Comparison of ENCODE assay signal across 9 cellular contexts in the genomic region with DNA sequence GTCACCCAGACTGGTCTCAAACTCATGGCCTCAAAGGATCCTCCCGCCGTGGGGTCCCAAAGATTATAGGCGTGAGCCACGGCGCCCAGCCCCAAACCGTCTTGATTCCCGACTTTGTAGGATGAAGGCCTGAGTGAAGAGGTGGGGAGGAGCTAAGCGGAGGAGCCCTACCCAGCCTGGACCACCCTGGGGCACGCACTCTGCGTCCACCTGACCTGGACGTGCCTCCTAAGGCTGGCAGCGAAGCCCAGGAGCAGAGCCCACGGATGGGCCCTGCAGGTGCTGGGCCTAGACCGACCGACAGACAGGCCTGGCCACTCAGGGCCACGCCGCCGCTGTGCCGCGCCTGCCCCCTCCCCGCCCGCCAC. TPM values are rescaled to one million over a fixed set of nuclear protein-coding genes. Genes with fewer than 3 reads are reported as not detected.
A peak's percentile ranks its signal among the peaks of the same experiment; 100 is the strongest.
DNase-seq lines count a peak whose midpoint lies in the region; ATAC-seq and TF ChIP-seq lines count a peak whose summit lies in the region.
"Not testable (repeated sequence)": the region's sequence is repeated elsewhere in the genome, so short reads cannot be mapped to it uniquely, and the experiment has no call there.
"Had no signal": no experiment of that assay in that cellular context is flagged by ENCODE, and none has a peak within 500 bp of the region (broad histone marks: within the 10 kb centered on the region; RNA-seq: fewer than 3 reads in every experiment).

No MANE protein-coding gene starts in this region.

- not testable (repeated sequence) for H3K9me3 Mint-ChIP-seq in activated CD4-positive, alpha-beta T cell treated with anti-CD3 and anti-CD28 coated beads for 36 hours (ENCODE audit: low read depth); nephron progenitor cell

- not testable (repeated sequence) for TF ChIP-seq POLR2A in NB4 (IDR thresholded peaks at IDR 0.05; ENCODE audit: extremely low read depth, insufficient read length); thyroid gland (IDR thresholded peaks at IDR 0.05)

- H3K4me1 ChIP-seq in left ventricle myocardium inferior, result peaks cover 71% of the 10 kb centered on the region
- H3K4me1 ChIP-seq in thyroid gland, result peaks cover 24 to 46% of the 10 kb centered on the region in 2 donors

- H3K27me3 Mint-ChIP-seq in activated CD4-positive, alpha-beta T cell treated with anti-CD3 and anti-CD28 coated beads for 36 hours; nephron progenitor cell (ENCODE audit: low read depth, poor library complexity): not testable (repeated sequence)

- peak; percentile 7 for ATAC-seq in HG02678 (IDR thresholded peaks at IDR 0.05; ENCODE audit: unreplicated experiment)
- ATAC-seq in activated CD4-positive, alpha-beta T cell treated with anti-CD3 and anti-CD28 coated beads for 36 hours, result not testable (repeated sequence)

- 22 to 28% methylated on average over 2 to 7 of the region's 22 CpGs for WGBS in thyroid gland, 2 donors

- not testable (repeated sequence) for TF ChIP-seq CTCF in NB4 (IDR thresholded peaks at IDR 0.05; ENCODE audit: low read depth, low read length); left ventricle myocardium inferior (IDR thresholded peaks at IDR 0.05; ENCODE audit: borderline replicate concordance); nephron progenitor cell (IDR thresholded peaks at IDR 0.05); thyroid gland (IDR thresholded peaks at IDR 0.05)

- POLR2A ChIA-PET in activated CD4-positive, alpha-beta T cell treated with anti-CD3 and anti-CD28 coated beads for 36 hours (lab: Charles Lee), result not testable (repeated sequence)

- H3K27me3 ChIP-seq in left ventricle myocardium inferior (ENCODE audit: low read depth); thyroid gland: not testable (repeated sequence)

- peaks cover 29% of the 10 kb centered on the region for H3K4me1 Mint-ChIP-seq in activated CD4-positive, alpha-beta T cell treated with anti-CD3 and anti-CD28 coated beads for 36 hours
- peaks cover 36% of the 10 kb centered on the region for H3K4me1 Mint-ChIP-seq in nephron progenitor cell

- intact Hi-C loops in activated CD4-positive, alpha-beta T cell treated with anti-CD3 and anti-CD28 coated beads for 36 hours (cut with DNase I, micrococcal nuclease), result loop anchor here (5.0 to 10.0 kb wide), 3 partner anchors 79 to 1149 kb away; partner anchors contain the start of gene IMP4 (in 1 of the 2)
- intact Hi-C loops in left ventricle myocardium inferior (cut with micrococcal nuclease); thyroid gland (cut with DNase I): not testable (repeated sequence)

- not testable (repeated sequence) for H3K9me3 ChIP-seq in left ventricle myocardium inferior (replicated peaks); thyroid gland

- H3K27ac ChIP-seq in left ventricle myocardium inferior (replicated peaks) (peak overlapping the region; percentile 97), thyroid gland (peak overlapping the region; percentile 54 to 93 (median 74))

- peaks cover 30% of the 10 kb centered on the region for H3K36me3 Mint-ChIP-seq in activated CD4-positive, alpha-beta T cell treated with anti-CD3 and anti-CD28 coated beads for 36 hours (ENCODE audit: low read depth)
- H3K36me3 Mint-ChIP-seq in nephron progenitor cell (ENCODE audit: low read depth), result not testable (repeated sequence)

- CTCF ChIA-PET in activated CD4-positive, alpha-beta T cell treated with anti-CD3 and anti-CD28 coated beads for 36 hours (lab: Charles Lee), result interaction anchor here (1.6 kb wide), 1 partner anchor 65 kb away, joined by 5 read pairs; no protein-coding TSS in a partner anchor

- peak; percentile 15 for DNase-seq in ELR (ENCODE audit: low read depth)
- DNase-seq in NB4 (ENCODE audit: low read depth), result peak; percentile 47
- not testable (repeated sequence) for DNase-seq in activated CD4-positive, alpha-beta T cell treated with anti-CD3 and anti-CD28 coated beads for 36 hours; left ventricle myocardium inferior
- peak; percentile 32 for DNase-seq in cerebellar cortex (ENCODE audit: low spot score)
- DNase-seq in nephron progenitor cell, result peak; percentile 25
- DNase-seq in thyroid gland, result peak; percentile 19 to 37

- peak overlapping the region; percentile 85 for H3K4me3 Mint-ChIP-seq in activated CD4-positive, alpha-beta T cell treated with anti-CD3 and anti-CD28 coated beads for 36 hours
- H3K4me3 Mint-ChIP-seq in nephron progenitor cell, result peak overlapping the region; percentile 82

- not testable (repeated sequence) for H3K36me3 ChIP-seq in left ventricle myocardium inferior, thyroid gland

- peak overlapping the region; percentile 77 for H3K4me3 ChIP-seq in NB4 (ENCODE audit: low read depth, low read length)
- peak overlapping the region; percentile 83 for H3K4me3 ChIP-seq in left ventricle myocardium inferior
- peak overlapping the region in 1 of 3 donors; percentile 80 for H3K4me3 ChIP-seq in thyroid gland (replicated peaks in 1 of 3)

- H3K27ac Mint-ChIP-seq in activated CD4-positive, alpha-beta T cell treated with anti-CD3 and anti-CD28 coated beads for 36 hours, result peak overlapping the region; percentile 91
- not testable (repeated sequence) for H3K27ac Mint-ChIP-seq in nephron progenitor cell

RNA-seq across cellular contexts. Expression of gene MZT2A, which starts 0.7 kb away (rescaled TPM):
- 100 to 1,000 TPM in 1 of 2 experiments, 10 to 100 TPM in 1; 69.9 to 110 TPM for total RNA-seq in activated CD4-positive, alpha-beta T cell treated with anti-CD3 and anti-CD28 coated beads for 36 hours
- 217 TPM for total RNA-seq in left ventricle myocardium inferior
- total RNA-seq in thyroid gland, result 100 to 1,000 TPM in 2 of 4 donors, 10 to 100 TPM in 2; 60.6 to 116 (median 91.8) TPM

RNA-seq across cellular contexts. Expression of gene TUBA3D, which starts 15.5 kb away (rescaled TPM):
- not detected for total RNA-seq in activated CD4-positive, alpha-beta T cell treated with anti-CD3 and anti-CD28 coated beads for 36 hours
- 86.3 TPM for total RNA-seq in left ventricle myocardium inferior
- 1 to 10 TPM in 1 of 4 donors, not detected in 3; 1.3 TPM for total RNA-seq in thyroid gland
- total RNA-seq: myocyte had no signal

RNA-seq across cellular contexts. Expression of gene CCDC74A, which starts 36.2 kb away (rescaled TPM):
- total RNA-seq in activated CD4-positive, alpha-beta T cell treated with anti-CD3 and anti-CD28 coated beads for 36 hours, result 1 to 10 TPM; 3.0 to 3.5 TPM
- total RNA-seq in left ventricle myocardium inferior (1.1 TPM), thyroid gland (10 to 100 TPM in 2 of 4 donors, 1 to 10 TPM in 2; 3.3 to 21.6 (median 9.4) TPM)

Comparison
In these comparisons a context has a peak if more than half of its experiments do, and no peak if none do; other contexts are left out.
1. RNA of gene TUBA3D, which starts 15.5 kb away (total RNA-seq): 86.3 TPM in left ventricle myocardium inferior (single experiment); 1.3 TPM in thyroid gland and not detected in activated CD4-positive, alpha-beta T cell treated with anti-CD3 and anti-CD28 coated beads for 36 hours; every median in the first group is over 10 times any median in the second.